ENCODE assay signal across 1 cellular context in genomic region chr2:11692966-11693521, GRCh38.
TF ChIP-seq lines count a peak whose summit lies in the region.

No MANE protein-coding gene starts in this region.

TF ChIP-seq in H1, 55 proteins besides CTCF, POLR2A, EP300 and RAD21:
- TF ChIP-seq JUND (IDR thresholded peaks at IDR 0.05; ENCODE audit: low read length): no peak
- no peak for TF ChIP-seq HDAC2 (IDR thresholded peaks at IDR 0.05; ENCODE audit: borderline replicate concordance in 1 of 2, low read depth in 2 of 2, low read length in 2 of 2)
- TF ChIP-seq GTF2F1 (IDR thresholded peaks at IDR 0.05; ENCODE audit: borderline replicate concordance, low read depth, low read length): no peak
